In the genomic region with DNA sequence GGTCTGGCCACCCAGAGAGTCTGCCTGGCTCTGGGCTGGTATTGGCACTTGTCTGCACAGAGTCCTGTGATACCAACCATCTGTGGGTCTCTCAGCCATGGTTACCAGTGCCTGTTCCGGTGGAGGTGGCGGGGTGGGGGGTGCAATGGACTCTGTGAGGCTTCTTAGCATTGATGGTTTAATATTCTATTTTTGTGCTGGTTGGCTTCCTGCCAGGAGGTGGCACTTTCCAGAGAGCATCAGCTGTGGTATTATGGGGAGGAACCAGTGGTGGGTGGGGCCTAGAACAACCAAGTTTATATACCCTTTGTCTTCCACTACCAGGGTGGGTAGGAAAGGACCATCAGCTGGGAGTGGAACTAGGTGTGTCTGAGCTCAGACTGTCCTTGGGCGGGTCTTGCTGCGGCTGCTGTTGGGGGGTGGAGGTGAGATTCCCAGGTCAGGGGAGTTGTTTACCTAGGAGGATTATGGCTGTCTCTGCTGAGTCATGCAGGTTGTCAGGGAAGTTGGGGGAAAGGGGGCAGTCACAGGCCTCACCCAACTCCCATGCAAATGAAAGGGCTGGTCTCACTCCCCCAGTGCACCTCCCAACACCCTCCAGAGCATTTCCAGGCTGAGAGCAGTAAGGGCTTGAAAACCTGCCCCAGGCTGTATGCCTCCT, we compare ENCODE assay signal across 15 cellular contexts.
A peak's percentile ranks its signal among the peaks of the same experiment; 100 is the strongest.
DNase-seq lines count a peak whose midpoint lies in the region; ATAC-seq and TF ChIP-seq lines count a peak whose summit lies in the region.
"Had no signal": no experiment of that assay in that cellular context is flagged by ENCODE, and none has a peak within 500 bp of the region (broad histone marks: within the 10 kb centered on the region; RNA-seq: fewer than 3 reads in every experiment).

No MANE protein-coding gene starts in this region.

- WGBS in HUES64, result 86% methylated on average over 4 of the region's 4 CpGs

- H3K4me3 ChIP-seq in HUES64 (ENCODE audit: low read length) (no peak overlapping the region), coronary artery (no peak overlapping the region), BE2C (ENCODE audit: low read depth, low read length) (no peak overlapping the region)
- H3K4me3 ChIP-seq: K562, thoracic aorta had no signal

- H3K27me3 Mint-ChIP-seq in activated naive CD8-positive, alpha-beta T cell treated with anti-CD3 and anti-CD28 coated beads for 36 hours, result no peaks in the 10 kb centered on the region
- H3K27me3 Mint-ChIP-seq in endothelial cell (ENCODE audit: unreplicated experiment), result peaks cover 2% of the 10 kb centered on the region
- H3K27me3 Mint-ChIP-seq: CD8-positive, alpha-beta memory T cell had no signal

- H3K27ac Mint-ChIP-seq in activated naive CD8-positive, alpha-beta T cell treated with anti-CD3 and anti-CD28 coated beads for 36 hours, result no peak overlapping the region
- H3K27ac Mint-ChIP-seq in endothelial cell (ENCODE audit: unreplicated experiment), result no peak overlapping the region
- H3K27ac Mint-ChIP-seq: CD8-positive, alpha-beta memory T cell had no signal

- intact Hi-C loops in left colon (cut with DNase I, micrococcal nuclease), result no loop called here

- H3K9me3 ChIP-seq in HUES64 (ENCODE audit: insufficient read depth, low read depth, low read length) (no peaks in the 10 kb centered on the region), BE2C (no peaks in the 10 kb centered on the region)
- H3K9me3 ChIP-seq: thoracic aorta had no signal

- H3K9ac ChIP-seq in HUES64 (ENCODE audit: low read depth, low read length), result no peak overlapping the region

- no peaks in the 10 kb centered on the region for H3K27me3 ChIP-seq in HUES64 (ENCODE audit: insufficient read depth, low read length)
- H3K27me3 ChIP-seq in BE2C, result no peaks in the 10 kb centered on the region

- H3K36me3 Mint-ChIP-seq in activated naive CD8-positive, alpha-beta T cell treated with anti-CD3 and anti-CD28 coated beads for 36 hours, result peaks cover 1% of the 10 kb centered on the region
- no peaks in the 10 kb centered on the region for H3K36me3 Mint-ChIP-seq in endothelial cell (ENCODE audit: low read depth, unreplicated experiment)
- H3K36me3 Mint-ChIP-seq: CD8-positive, alpha-beta memory T cell had no signal

- ATAC-seq in left colon, result peak; percentile 94
- ATAC-seq: K562 had no signal

- H3K4me1 ChIP-seq in HUES64 (ENCODE audit: insufficient read depth, low read length) (peaks cover 5% of the 10 kb centered on the region), BE2C (peaks cover 4% of the 10 kb centered on the region)

- no peak for TF ChIP-seq CTCF in coronary artery (IDR thresholded peaks at IDR 0.05)
- no peak for TF ChIP-seq CTCF in BE2C (IDR thresholded peaks at IDR 0.05; ENCODE audit: low read depth, low read length)
- TF ChIP-seq CTCF in endothelial cell (IDR thresholded peaks at IDR 0.05; ENCODE audit: unreplicated experiment), result no peak

- H3K4me1 Mint-ChIP-seq in activated naive CD8-positive, alpha-beta T cell treated with anti-CD3 and anti-CD28 coated beads for 36 hours, result no peaks in the 10 kb centered on the region
- H3K4me1 Mint-ChIP-seq in endothelial cell (ENCODE audit: unreplicated experiment), result no peaks in the 10 kb centered on the region
- H3K4me1 Mint-ChIP-seq: CD8-positive, alpha-beta memory T cell had no signal

- DNase-seq in H4 (ENCODE audit: low spot score) (peak; percentile 36), RPMI8226 (peak; percentile 84), left colon (peak; percentile 80 to 92), coronary artery (ENCODE audit: low spot score) (no peak), BE2C (no peak), endothelial cell (ENCODE audit: low spot score) (no peak)
- DNase-seq in activated naive CD8-positive, alpha-beta T cell treated with anti-CD3 and anti-CD28 coated beads for 36 hours, result no peak
- DNase-seq: activated CD4-positive, alpha-beta T cell treated with anti-CD3 and anti-CD28 coated beads, Interleukin-2, amount 50 U/mL, for 4 hours; CD8-positive, alpha-beta memory T cell; foreskin fibroblast; NCI-H187; T-helper 9 cell had no signal

- H3K36me3 ChIP-seq in HUES64 (ENCODE audit: insufficient read depth, low read length) (no peaks in the 10 kb centered on the region), BE2C (no peaks in the 10 kb centered on the region)
- H3K36me3 ChIP-seq: thoracic aorta had no signal

- no peak overlapping the region for H3K4me3 Mint-ChIP-seq in activated naive CD8-positive, alpha-beta T cell treated with anti-CD3 and anti-CD28 coated beads for 36 hours
- H3K4me3 Mint-ChIP-seq in endothelial cell (ENCODE audit: unreplicated experiment), result no peak overlapping the region
- H3K4me3 Mint-ChIP-seq: CD8-positive, alpha-beta memory T cell had no signal

- H3K27ac ChIP-seq in HUES64 (ENCODE audit: low read depth, low read length), result peak overlapping the region; percentile 55; the same call in 1 of the 2 replicates
- H3K27ac ChIP-seq in coronary artery, result no peak overlapping the region
- H3K27ac ChIP-seq: thoracic aorta had no signal

- peaks cover 6% of the 10 kb centered on the region for H3K9me3 Mint-ChIP-seq in activated naive CD8-positive, alpha-beta T cell treated with anti-CD3 and anti-CD28 coated beads for 36 hours
- H3K9me3 Mint-ChIP-seq in endothelial cell (ENCODE audit: unreplicated experiment), result no peaks in the 10 kb centered on the region

Comparison
In these comparisons a context has a peak if more than half of its experiments do, and no peak if none do; other contexts are left out.
1. DNase-seq: peak in H4 (single experiment), RPMI8226 (single experiment) and left colon (2 of 2); none in activated naive CD8-positive, alpha-beta T cell treated with anti-CD3 and anti-CD28 coated beads for 36 hours (single experiment), coronary artery (single experiment), BE2C (single experiment) and endothelial cell (single experiment).